ENCODE assay signal across 9 cellular contexts in the genomic region with DNA sequence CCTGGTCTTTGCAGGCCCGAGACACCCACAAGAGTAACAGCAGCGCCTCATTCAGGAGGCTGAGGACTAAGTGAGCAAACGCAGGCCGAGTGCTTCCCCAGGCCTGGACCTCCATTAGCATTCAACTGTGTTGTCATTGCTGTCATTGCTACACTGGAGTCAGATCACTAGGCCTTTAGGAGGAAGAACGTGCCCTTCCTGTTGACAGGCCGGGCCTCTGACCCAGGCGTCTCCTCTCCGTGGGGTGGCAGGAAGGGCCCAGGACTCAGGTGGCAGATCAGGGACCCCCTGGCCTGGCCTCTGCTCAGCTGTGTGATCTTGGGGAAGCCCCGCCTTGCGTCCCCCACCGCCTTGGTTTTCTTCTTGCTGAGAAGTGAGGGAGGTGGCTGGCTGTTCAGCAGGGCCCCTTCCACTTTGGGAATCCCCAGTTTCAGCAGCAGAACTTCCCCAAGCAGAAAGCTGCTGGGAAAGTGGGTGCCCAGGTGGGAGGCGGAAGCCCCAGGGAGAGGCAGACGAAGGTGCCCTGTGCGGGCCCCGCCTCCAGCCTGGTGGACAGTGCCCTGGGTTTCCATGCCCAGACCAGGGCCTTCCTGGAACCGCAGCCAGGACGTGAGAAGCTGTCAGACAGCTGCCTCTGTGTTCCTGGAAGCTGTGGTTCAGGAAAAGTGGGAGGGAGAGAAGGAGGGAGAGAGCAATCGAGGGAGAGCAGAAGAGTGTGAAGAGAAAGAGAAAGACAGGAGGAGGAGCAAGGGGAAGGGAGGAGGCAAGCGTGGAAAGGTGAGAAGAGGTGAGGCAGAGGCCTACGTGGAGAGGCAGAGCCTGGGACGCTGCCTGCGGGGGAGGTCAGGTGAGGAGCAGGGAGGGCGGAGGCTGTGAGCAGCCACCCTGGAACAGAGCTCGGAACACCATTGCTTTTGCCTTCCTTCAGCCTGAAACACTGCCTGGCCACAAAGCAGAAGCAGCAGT. TPM values are rescaled to one million over a fixed set of nuclear protein-coding genes. Genes with fewer than 3 reads are reported as not detected.
DNase-seq lines count a peak whose midpoint lies in the region; ATAC-seq lines count a peak whose summit lies in the region.
"Had no signal": no experiment of that assay in that cellular context is flagged by ENCODE, and none has a peak within 500 bp of the region (broad histone marks: within the 10 kb centered on the region; RNA-seq: fewer than 3 reads in every experiment).

No MANE protein-coding gene starts in this region.

- ATAC-seq in activated naive CD8-positive, alpha-beta T cell treated with anti-CD3 and anti-CD28 coated beads, Interleukin-2, amount 50 U/mL, for 24 hours: peak; percentile 56
- no peak for ATAC-seq in GM19328 (IDR thresholded peaks at IDR 0.05; ENCODE audit: unreplicated experiment)

- in situ Hi-C loops in ACHN (cut with HindIII; ENCODE audit: low pct_ligation_motif_present, low pct_unique_long_range_greater_than_20kb, low sequenced_read_pairs): no loop called here

- intact Hi-C loops in posterior cingulate gyrus (cut with DNase I): loop anchor here (10.0 kb wide), 1 partner anchor 348 kb away; no protein-coding TSS in a partner anchor

- no peaks in the 10 kb centered on the region for H3K36me3 Mint-ChIP-seq in activated naive CD8-positive, alpha-beta T cell treated with anti-CD3 and anti-CD28 coated beads, Interleukin-2, amount 50 U/mL, for 24 hours (ENCODE audit: low read depth)

- no peaks in the 10 kb centered on the region for H3K9me3 Mint-ChIP-seq in activated naive CD8-positive, alpha-beta T cell treated with anti-CD3 and anti-CD28 coated beads, Interleukin-2, amount 50 U/mL, for 24 hours

- peak overlapping the region; percentile 48 for H3K4me3 Mint-ChIP-seq in activated naive CD8-positive, alpha-beta T cell treated with anti-CD3 and anti-CD28 coated beads, Interleukin-2, amount 50 U/mL, for 24 hours

- peak; percentile 64 for DNase-seq in activated naive CD4-positive, alpha-beta T cell treated with Interleukin-2 at 50 U/mL for 16 hours
- no peak for DNase-seq in activated naive CD4-positive, alpha-beta T cell (lab: John Stamatoyannopoulos, UW)
- DNase-seq in MV-4-11 (lab: John Stamatoyannopoulos, UW): peak; percentile 73
- peak; percentile 68 for DNase-seq in activated naive CD8-positive, alpha-beta T cell treated with anti-CD3 and anti-CD28 coated beads, Interleukin-2, amount 50 U/mL, for 24 hours
- peak; percentile 91 for DNase-seq in myocyte (ENCODE audit: low read depth)
- no peak for DNase-seq in posterior cingulate gyrus
- no peak for DNase-seq in ACHN

- peak overlapping the region; percentile 86 for H3K27ac Mint-ChIP-seq in activated naive CD8-positive, alpha-beta T cell treated with anti-CD3 and anti-CD28 coated beads, Interleukin-2, amount 50 U/mL, for 24 hours

- no peaks in the 10 kb centered on the region for H3K27me3 Mint-ChIP-seq in activated naive CD8-positive, alpha-beta T cell treated with anti-CD3 and anti-CD28 coated beads, Interleukin-2, amount 50 U/mL, for 24 hours

- peaks cover 39% of the 10 kb centered on the region for H3K4me1 Mint-ChIP-seq in activated naive CD8-positive, alpha-beta T cell treated with anti-CD3 and anti-CD28 coated beads, Interleukin-2, amount 50 U/mL, for 24 hours

RNA-seq across cellular contexts. Expression of a gene that starts 18.9 kb away (rescaled TPM):
- not detected in 2 replicates for total RNA-seq in myocyte
- not detected for polyA plus RNA-seq in myocyte (2012)
- polyA plus RNA-seq: BJ had no signal

RNA-seq across cellular contexts. Expression of a gene that starts 24.0 kb away (rescaled TPM):
- total RNA-seq in myocyte: not detected in 2 replicates
- polyA plus RNA-seq in myocyte (2012): 8.3 TPM
- polyA plus RNA-seq: BJ had no signal

Comparison
In these comparisons a context has a peak if more than half of its experiments do, and no peak if none do; other contexts are left out.
1. DNase-seq: peak in activated naive CD4-positive, alpha-beta T cell treated with Interleukin-2 at 50 U/mL for 16 hours (single experiment), MV-4-11 (single experiment), activated naive CD8-positive, alpha-beta T cell treated with anti-CD3 and anti-CD28 coated beads, Interleukin-2, amount 50 U/mL, for 24 hours (single experiment) and myocyte (single experiment); none in activated naive CD4-positive, alpha-beta T cell (0 of 4), posterior cingulate gyrus (0 of 10) and ACHN (single experiment).